Comparison of ENCODE assay signal across 8 cellular contexts in genomic region chr1:184075040-184076029, GRCh38. TPM values are rescaled to one million over a fixed set of nuclear protein-coding genes. Genes with fewer than 3 reads are reported as not detected.
DNase-seq lines count a peak whose midpoint lies in the region; ATAC-seq and TF ChIP-seq lines count a peak whose summit lies in the region.

No MANE protein-coding gene starts in this region.

- H3K9me3 Mint-ChIP-seq in naive B cell, result peaks cover 0 to 2% (median 0%) of the 10 kb centered on the region in 7 donors

- no peaks in the 10 kb centered on the region for H3F3A ChIP-seq in MM.1S (ENCODE audit: insufficient read depth, low read length)

- no peaks in the 10 kb centered on the region for H3K4me1 Mint-ChIP-seq in naive B cell

- H3K9me3 ChIP-seq in A673 (ENCODE audit: low read depth, low read length, poor library complexity, severe bottlenecking) (peaks cover 10% of the 10 kb centered on the region), MM.1S (replicated peaks; ENCODE audit: insufficient read depth, low read length) (no peaks in the 10 kb centered on the region)

- H3K4me1 ChIP-seq in A673 (ENCODE audit: insufficient read depth, low read length, poor library complexity, severe bottlenecking), result peaks cover 13% of the 10 kb centered on the region
- no peaks in the 10 kb centered on the region for H3K4me1 ChIP-seq in MM.1S (ENCODE audit: low read length)

- intact Hi-C loops in A673 (cut with micrococcal nuclease; ENCODE audit: unreplicated experiment), result loop anchor here (2.0 to 10.0 kb wide), 6 partner anchors 77 to 612 kb away; no protein-coding TSS in a partner anchor

- H4K20me1 ChIP-seq in MM.1S (ENCODE audit: insufficient read depth, low read length), result no peaks in the 10 kb centered on the region

- POLR2A ChIA-PET in A673 (lab: Charles Lee; ENCODE audit: low non-redundant PET), result no interaction called here
- POLR2A ChIA-PET in GM10248 (lab: Yijun Ruan, JAX), result no interaction called here

- H3K4me3 ChIP-seq in A673 (ENCODE audit: low read depth, low read length, poor library complexity, severe bottlenecking) (no peak overlapping the region), MM.1S (ENCODE audit: low read length) (no peak overlapping the region), epithelial cell of proximal tubule (ENCODE audit: low read depth, low read length) (no peak overlapping the region)

- no TSS peak for BruUV-seq in A673 (replicated peaks; lab: Mats Ljungman, UMichigan)

- H3K36me3 ChIP-seq in A673 (ENCODE audit: insufficient read depth, low read length, poor library complexity, severe bottlenecking) (peaks cover 23% of the 10 kb centered on the region), MM.1S (replicated peaks; ENCODE audit: insufficient read depth, low read length) (no peaks in the 10 kb centered on the region; the same call in 1 of the 2 replicates)

- no peak overlapping the region for H3K4me3 Mint-ChIP-seq in naive B cell

- no peaks in the 10 kb centered on the region for H3K9me2 ChIP-seq in MM.1S (replicated peaks; ENCODE audit: insufficient read depth, low read length)

- no peak overlapping the region for H2AFZ ChIP-seq in MM.1S (ENCODE audit: low read length)

- no peak for ATAC-seq in naive B cell (ENCODE audit: low read depth in 2 of 2)
- no peak for ATAC-seq in HG02588 (IDR thresholded peaks at IDR 0.05; ENCODE audit: unreplicated experiment)
- ATAC-seq in GM18519 (IDR thresholded peaks at IDR 0.05; ENCODE audit: low FRiP score, unreplicated experiment), result no peak

- H3K27ac ChIP-seq in A673 (ENCODE audit: low read depth, low read length, poor library complexity, severe bottlenecking), result peak overlapping the region; percentile 7
- no peak overlapping the region for H3K27ac ChIP-seq in MM.1S (ENCODE audit: low read length)

- CTCF ChIA-PET in A673 (lab: Charles Lee), result interaction anchor here (0.7 to 2.6 kb wide), 4 partner anchors 77 to 589 kb away, joined by 3 to 27 read pairs (median 4); no protein-coding TSS in a partner anchor
- CTCF ChIA-PET in GM10248 (lab: Yijun Ruan, JAX), result interaction anchor here (0.7 to 2.4 kb wide), 17 partner anchors 11 to 589 kb away, joined by 3 to 17 read pairs (median 3); no protein-coding TSS in a partner anchor

- H3K4me2 ChIP-seq in MM.1S (ENCODE audit: low read depth, low read length), result no peak overlapping the region

- H3K27me3 ChIP-seq in A673 (replicated peaks; ENCODE audit: insufficient read depth, low read depth, low read length, poor library complexity), result no peaks in the 10 kb centered on the region
- H3K27me3 ChIP-seq in MM.1S (replicated peaks; ENCODE audit: insufficient read depth, low read length), result no peaks in the 10 kb centered on the region

- H3K79me2 ChIP-seq in MM.1S (ENCODE audit: low read length), result no peaks in the 10 kb centered on the region

- H3K36me3 Mint-ChIP-seq in naive B cell, result peaks cover 15 to 16% of the 10 kb centered on the region in 2 donors

- H3K27ac Mint-ChIP-seq in naive B cell, result peak overlapping the region in 1 of 6 donors; percentile 64

- TF ChIP-seq CTCF in A673 (conservative IDR thresholded peaks at IDR 0.05; ENCODE audit: low read depth, low read length) (peak; percentile 86), GM10248 (IDR thresholded peaks at IDR 0.05; ENCODE audit: control extremely low read depth, extremely low read depth, low read depth, missing control alignments) (peak; percentile 55), MM.1S (IDR thresholded peaks at IDR 0.05; ENCODE audit: low read length) (peak; percentile 79), epithelial cell of proximal tubule (conservative IDR thresholded peaks at IDR 0.05; ENCODE audit: low read depth, low read length) (peak; percentile 76)

- no peak overlapping the region for H3K9ac ChIP-seq in MM.1S (ENCODE audit: low read length)

- H3K27me3 Mint-ChIP-seq in naive B cell, result no peaks in the 10 kb centered on the region

- DNase-seq in A673 (ENCODE audit: low spot score) (peak; percentile 86), GM10248 (ENCODE audit: extremely low spot score) (peak; percentile 29), MM.1S (peak; percentile 71), RPMI8226 (peak; percentile 62), epithelial cell of proximal tubule (ENCODE audit: low read depth) (peak; percentile 25), naive B cell (peak; percentile 2)

RNA-seq across cellular contexts. Expression of gene TSEN15, which starts 23.8 kb away (rescaled TPM):
- total RNA-seq in A673 (2021) (57.0 and 70.7 TPM in 2 replicates), epithelial cell of proximal tubule (32.9 and 53.5 TPM in 2 replicates)
- polyA plus RNA-seq in naive B cell (ENCODE audit: low read depth in 6 of 6), result 10 to 100 TPM; 34.4 to 61.8 (median 39.9) TPM

RNA-seq across cellular contexts. Expression of gene COLGALT2, which starts 37.8 kb away (rescaled TPM):
- total RNA-seq in A673 (2021) (15.4 and 17.2 TPM in 2 replicates), epithelial cell of proximal tubule (0.51 and 0.69 TPM in 2 replicates)
- under 1 TPM in 1 of 6 donors, not detected in 5; 0.17 TPM for polyA plus RNA-seq in naive B cell (ENCODE audit: low read depth in 6 of 6)

Comparison
In these comparisons a context has a peak if more than half of its experiments do, and no peak if none do; other contexts are left out.
1. DNase-seq: peak in every context shown above with its lines; median percentile 86 in A673; 71 in MM.1S; 62 in RPMI8226; 29 in GM10248; 25 in epithelial cell of proximal tubule; 2 in naive B cell.